In genomic region chr3:99532246-99532645, GRCh38 we compare ENCODE assay signal across 8 cellular contexts.
A peak's percentile ranks its signal among the peaks of the same experiment; 100 is the strongest.
DNase-seq lines count a peak whose midpoint lies in the region; ATAC-seq, FAIRE-seq and TF ChIP-seq lines count a peak whose summit lies in the region.

No MANE protein-coding gene starts in this region.

- no peak for FAIRE-seq in RCC 7860 (lab: Jason Lieb, UNC)

- H3K4me2 ChIP-seq in fibroblast of lung (ENCODE audit: extremely low read depth, insufficient read depth, low read length) = no peak overlapping the region

- no peaks in the 10 kb centered on the region for H3K27me3 Mint-ChIP-seq in osteocyte (ENCODE audit: unreplicated experiment)

- CTCF ChIA-PET in AG04450 (lab: Charles Lee) = interaction anchor here (0.6 to 1.6 kb wide), 18 partner anchors 10 to 509 kb away, joined by 3 to 5 read pairs (median 3); no protein-coding TSS in a partner anchor

- H3K4me1 ChIP-seq in fibroblast of lung (ENCODE audit: control insufficient read depth, extremely low read depth, insufficient read depth, low read length) = no peaks in the 10 kb centered on the region

- H3K9ac ChIP-seq in fibroblast of lung (ENCODE audit: insufficient read depth, low read length) = no peak overlapping the region

- peak; percentile 53 for ATAC-seq in HG02943 (IDR thresholded peaks at IDR 0.05; ENCODE audit: low read depth, unreplicated experiment)

- peak; percentile 36 for DNase-seq in AG04450 (ENCODE audit: low read depth, low spot score)
- DNase-seq in RCC 7860 (ENCODE audit: low spot score) = peak; percentile 45
- peak; percentile 70 to 77 for DNase-seq in fibroblast of lung (ENCODE audit: low read depth in 2 of 2)
- no peak for DNase-seq in osteocyte (ENCODE audit: extremely low spot score, unreplicated experiment)
- no peak for DNase-seq in cerebellum (ENCODE audit: low spot score)
- no peak for DNase-seq in activated effector memory CD4-positive, alpha-beta T cell treated with anti-CD3 and anti-CD28 coated beads, Interleukin-2, amount 50 U/mL, for 16 hours

- no peaks in the 10 kb centered on the region for H4K20me1 ChIP-seq in fibroblast of lung (ENCODE audit: control insufficient read depth, extremely low read depth, insufficient read depth, low read length)

- no peak overlapping the region for H3K4me3 Mint-ChIP-seq in osteocyte (ENCODE audit: unreplicated experiment)

- H3K4me3 ChIP-seq in AG04450 (ENCODE audit: low read depth, low read length) (no peak overlapping the region), fibroblast of lung (replicated peaks in 1 of 4; ENCODE audit: control extremely low read depth in 1 of 4, insufficient read depth in 1 of 4, low read depth in 3 of 4, low read length in 4 of 4) (no peak overlapping the region)

- H3K79me2 ChIP-seq in fibroblast of lung (ENCODE audit: control insufficient read depth, insufficient read depth, low read length) = no peaks in the 10 kb centered on the region

- POLR2A ChIA-PET in AG04450 (lab: Yijun Ruan, JAX) = no interaction called here

- peaks cover 81% of the 10 kb centered on the region for H3K4me1 Mint-ChIP-seq in osteocyte (ENCODE audit: unreplicated experiment)

- no peaks in the 10 kb centered on the region for H3K27me3 ChIP-seq in AG04450 (ENCODE audit: control insufficient read depth, insufficient read depth, low read length)
- H3K27me3 ChIP-seq in fibroblast of lung (ENCODE audit: control insufficient read depth, insufficient read depth, low read length) = no peaks in the 10 kb centered on the region

- no peaks in the 10 kb centered on the region for H3K36me3 ChIP-seq in fibroblast of lung (ENCODE audit: control insufficient read depth, insufficient read depth, low read length)

- H2AFZ ChIP-seq in fibroblast of lung (ENCODE audit: low read length) = no peak overlapping the region

- H3K27ac ChIP-seq in AG04450 (ENCODE audit: low read depth, low read length) (no peak overlapping the region), fibroblast of lung (ENCODE audit: insufficient read depth, low read length) (no peak overlapping the region)

- H3K9me3 Mint-ChIP-seq in osteocyte (ENCODE audit: unreplicated experiment) = no peaks in the 10 kb centered on the region

- no peaks in the 10 kb centered on the region for H3K9me3 ChIP-seq in AG04450 (ENCODE audit: control insufficient read depth, insufficient read depth, low read length)
- H3K9me3 ChIP-seq in fibroblast of lung (ENCODE audit: control insufficient read depth, insufficient read depth, low read depth, low read length) = no peaks in the 10 kb centered on the region

- TF ChIP-seq CTCF in AG04450 (IDR thresholded peaks at IDR 0.05; ENCODE audit: low read depth, low read length) (peak; percentile 78), GM12873 (IDR thresholded peaks at IDR 0.05; ENCODE audit: insufficient read depth, low read depth, low read length, missing control alignments) (peak; percentile 73), fibroblast of lung (conservative IDR thresholded peaks at IDR 0.05 in 1 of 2, IDR thresholded peaks at IDR 0.05 in 1 of 2; ENCODE audit: low read depth in 1 of 2, low read length in 2 of 2) (peak; percentile 63 to 70), osteocyte (IDR thresholded peaks at IDR 0.05) (peak; percentile 72)

- H3K27ac Mint-ChIP-seq in osteocyte (ENCODE audit: unreplicated experiment) = peak overlapping the region; percentile 78

- no peaks in the 10 kb centered on the region for H3K36me3 Mint-ChIP-seq in osteocyte (ENCODE audit: unreplicated experiment)

Comparison
In these comparisons a context has a peak if more than half of its experiments do, and no peak if none do; other contexts are left out.
1. DNase-seq: peak in AG04450 (single experiment), RCC 7860 (single experiment) and fibroblast of lung (2 of 2); none in osteocyte (single experiment), cerebellum (single experiment) and activated effector memory CD4-positive, alpha-beta T cell treated with anti-CD3 and anti-CD28 coated beads, Interleukin-2, amount 50 U/mL, for 16 hours (single experiment).
2. Peak in every context shown above with its lines, with median percentiles within 50 percentile points of each other: CTCF ChIP-seq.